13 cellular contexts compared by ENCODE assay signal in genomic region chr17:74778960-74779359, GRCh38. TPM values are rescaled to one million over a fixed set of nuclear protein-coding genes. Genes with fewer than 3 reads are reported as not detected.
DNase-seq lines count a peak whose midpoint lies in the region; ATAC-seq and TF ChIP-seq lines count a peak whose summit lies in the region.
"Had no signal": no experiment of that assay in that cellular context is flagged by ENCODE, and none has a peak within 500 bp of the region (broad histone marks: within the 10 kb centered on the region; RNA-seq: fewer than 3 reads in every experiment).

No MANE protein-coding gene starts in this region.

- TF ChIP-seq CTCF in neutrophil (IDR thresholded peaks at IDR 0.05): no peak
- no peak for TF ChIP-seq CTCF in dorsolateral prefrontal cortex (IDR thresholded peaks at IDR 0.05 in 54 of 56, conservative IDR thresholded peaks at IDR 0.05 in 2 of 56; ENCODE audit: low read depth in 1 of 56, partially characterized antibody in 56 of 56)

- H3K36me3 ChIP-seq in neutrophil: no peaks in the 10 kb centered on the region

- no peaks in the 10 kb centered on the region for H3K9me3 ChIP-seq in neutrophil
- H3K9me3 ChIP-seq: ascending aorta had no signal

- DNase-seq in EH (ENCODE audit: low read depth): peak; percentile 32
- DNase-seq in NCI-H226: peak; percentile 34
- peak; percentile 89 for DNase-seq in amniotic epithelial cell (ENCODE audit: low read depth)
- DNase-seq in DMS153 (lab: John Stamatoyannopoulos, UW): no peak
- DNase-seq in dorsolateral prefrontal cortex: no peak
- DNase-seq: GOT3, NCI-H2227 treated with DMSO at 0.1 percent for 48 hours, Right ventricle myocardium superior had no signal

- intact Hi-C loops in dorsolateral prefrontal cortex (cut with DNase I): no loop called here

- H3K27ac ChIP-seq in neutrophil: peak overlapping the region; percentile 94
- peak overlapping the region in 1 of 59 donors; percentile 32 for H3K27ac ChIP-seq in dorsolateral prefrontal cortex
- H3K27ac ChIP-seq: ascending aorta had no signal

- H3K4me3 ChIP-seq in neutrophil (ENCODE audit: low read depth in 1 of 2, low read length in 1 of 2): peak overlapping the region; percentile 45 to 49
- no peak overlapping the region for H3K4me3 ChIP-seq in dorsolateral prefrontal cortex
- H3K4me3 ChIP-seq: ascending aorta had no signal

- ATAC-seq in GM21447 (IDR thresholded peaks at IDR 0.05; ENCODE audit: unreplicated experiment): no peak
- ATAC-seq: sciatic nerve had no signal

- H3K27me3 ChIP-seq in neutrophil: no peaks in the 10 kb centered on the region
- no peaks in the 10 kb centered on the region for H3K27me3 ChIP-seq in dorsolateral prefrontal cortex
- H3K27me3 ChIP-seq: ascending aorta had no signal

- peaks cover 69 to 75% of the 10 kb centered on the region in 2 experiments for H3K4me1 ChIP-seq in neutrophil (ENCODE audit: control insufficient read depth in 1 of 2, insufficient read depth in 1 of 2, low read depth in 1 of 2, low read length in 1 of 2)

RNA-seq across cellular contexts. Expression of gene NAT9, which starts 2.8 kb away (rescaled TPM):
- 10 to 100 TPM; 29.5 to 78.2 (median 45.6) TPM for total RNA-seq in dorsolateral prefrontal cortex

RNA-seq across cellular contexts. Expression of gene NHERF1, which starts 30.5 kb away (rescaled TPM):
- 100 to 1,000 TPM in 5 of 120 experiments, 10 to 100 TPM in 115; 37.5 to 169 (median 62.4) TPM for total RNA-seq in dorsolateral prefrontal cortex

RNA-seq across cellular contexts. Expression of gene RAB37, which starts 41.9 kb away (rescaled TPM):
- 10 to 100 TPM in 119 of 120 experiments, 1 to 10 TPM in 1; 7.1 to 41.8 (median 21.9) TPM for total RNA-seq in dorsolateral prefrontal cortex
- total RNA-seq: epithelial cell of proximal tubule had no signal

Comparison
In these comparisons a context has a peak if more than half of its experiments do, and no peak if none do; other contexts are left out.
1. DNase-seq: peak in EH (single experiment), NCI-H226 (single experiment) and amniotic epithelial cell (single experiment); none in DMS153 (single experiment) and dorsolateral prefrontal cortex (0 of 10).
2. H3K4me3 ChIP-seq: peak in neutrophil (2 of 2); none in dorsolateral prefrontal cortex (0 of 59).